Comparison of ENCODE assay signal across 1 cellular context in the genomic region with DNA sequence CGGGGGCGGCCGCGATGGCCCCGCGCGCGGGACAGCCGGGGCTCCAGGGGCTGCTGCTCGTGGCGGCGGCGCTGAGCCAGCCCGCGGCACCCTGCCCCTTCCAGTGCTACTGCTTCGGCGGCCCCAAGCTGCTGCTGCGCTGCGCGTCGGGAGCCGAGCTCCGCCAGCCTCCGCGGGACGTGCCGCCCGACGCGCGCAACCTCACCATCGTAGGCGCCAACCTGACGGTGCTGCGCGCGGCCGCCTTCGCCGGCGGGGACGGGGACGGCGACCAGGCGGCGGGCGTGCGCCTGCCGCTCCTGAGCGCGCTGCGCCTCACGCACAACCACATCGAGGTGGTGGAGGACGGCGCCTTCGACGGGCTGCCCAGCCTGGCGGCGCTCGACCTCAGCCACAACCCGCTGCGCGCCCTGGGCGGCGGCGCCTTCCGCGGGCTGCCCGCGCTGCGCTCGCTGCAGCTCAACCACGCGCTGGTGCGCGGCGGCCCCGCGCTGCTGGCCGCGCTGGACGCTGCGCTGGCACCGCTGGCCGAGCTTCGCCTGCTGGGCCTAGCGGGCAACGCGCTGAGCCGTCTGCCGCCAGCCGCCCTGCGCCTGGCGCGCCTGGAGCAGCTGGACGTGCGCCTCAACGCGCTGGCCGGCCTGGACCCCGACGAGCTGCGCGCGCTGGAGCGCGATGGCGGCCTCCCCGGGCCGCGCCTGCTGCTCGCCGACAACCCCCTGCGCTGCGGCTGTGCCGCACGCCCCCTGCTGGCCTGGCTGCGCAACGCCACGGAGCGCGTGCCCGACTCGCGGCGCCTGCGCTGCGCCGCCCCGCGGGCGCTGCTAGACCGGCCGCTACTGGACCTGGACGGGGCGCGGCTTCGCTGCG.
TF ChIP-seq lines count a peak whose summit lies in the region.

No MANE protein-coding gene starts in this region.

TF ChIP-seq in K562, 482 proteins besides CTCF, POLR2A, EP300 and RAD21 (continued from another document and continues in another):
- TF ChIP-seq, protein P1, sequence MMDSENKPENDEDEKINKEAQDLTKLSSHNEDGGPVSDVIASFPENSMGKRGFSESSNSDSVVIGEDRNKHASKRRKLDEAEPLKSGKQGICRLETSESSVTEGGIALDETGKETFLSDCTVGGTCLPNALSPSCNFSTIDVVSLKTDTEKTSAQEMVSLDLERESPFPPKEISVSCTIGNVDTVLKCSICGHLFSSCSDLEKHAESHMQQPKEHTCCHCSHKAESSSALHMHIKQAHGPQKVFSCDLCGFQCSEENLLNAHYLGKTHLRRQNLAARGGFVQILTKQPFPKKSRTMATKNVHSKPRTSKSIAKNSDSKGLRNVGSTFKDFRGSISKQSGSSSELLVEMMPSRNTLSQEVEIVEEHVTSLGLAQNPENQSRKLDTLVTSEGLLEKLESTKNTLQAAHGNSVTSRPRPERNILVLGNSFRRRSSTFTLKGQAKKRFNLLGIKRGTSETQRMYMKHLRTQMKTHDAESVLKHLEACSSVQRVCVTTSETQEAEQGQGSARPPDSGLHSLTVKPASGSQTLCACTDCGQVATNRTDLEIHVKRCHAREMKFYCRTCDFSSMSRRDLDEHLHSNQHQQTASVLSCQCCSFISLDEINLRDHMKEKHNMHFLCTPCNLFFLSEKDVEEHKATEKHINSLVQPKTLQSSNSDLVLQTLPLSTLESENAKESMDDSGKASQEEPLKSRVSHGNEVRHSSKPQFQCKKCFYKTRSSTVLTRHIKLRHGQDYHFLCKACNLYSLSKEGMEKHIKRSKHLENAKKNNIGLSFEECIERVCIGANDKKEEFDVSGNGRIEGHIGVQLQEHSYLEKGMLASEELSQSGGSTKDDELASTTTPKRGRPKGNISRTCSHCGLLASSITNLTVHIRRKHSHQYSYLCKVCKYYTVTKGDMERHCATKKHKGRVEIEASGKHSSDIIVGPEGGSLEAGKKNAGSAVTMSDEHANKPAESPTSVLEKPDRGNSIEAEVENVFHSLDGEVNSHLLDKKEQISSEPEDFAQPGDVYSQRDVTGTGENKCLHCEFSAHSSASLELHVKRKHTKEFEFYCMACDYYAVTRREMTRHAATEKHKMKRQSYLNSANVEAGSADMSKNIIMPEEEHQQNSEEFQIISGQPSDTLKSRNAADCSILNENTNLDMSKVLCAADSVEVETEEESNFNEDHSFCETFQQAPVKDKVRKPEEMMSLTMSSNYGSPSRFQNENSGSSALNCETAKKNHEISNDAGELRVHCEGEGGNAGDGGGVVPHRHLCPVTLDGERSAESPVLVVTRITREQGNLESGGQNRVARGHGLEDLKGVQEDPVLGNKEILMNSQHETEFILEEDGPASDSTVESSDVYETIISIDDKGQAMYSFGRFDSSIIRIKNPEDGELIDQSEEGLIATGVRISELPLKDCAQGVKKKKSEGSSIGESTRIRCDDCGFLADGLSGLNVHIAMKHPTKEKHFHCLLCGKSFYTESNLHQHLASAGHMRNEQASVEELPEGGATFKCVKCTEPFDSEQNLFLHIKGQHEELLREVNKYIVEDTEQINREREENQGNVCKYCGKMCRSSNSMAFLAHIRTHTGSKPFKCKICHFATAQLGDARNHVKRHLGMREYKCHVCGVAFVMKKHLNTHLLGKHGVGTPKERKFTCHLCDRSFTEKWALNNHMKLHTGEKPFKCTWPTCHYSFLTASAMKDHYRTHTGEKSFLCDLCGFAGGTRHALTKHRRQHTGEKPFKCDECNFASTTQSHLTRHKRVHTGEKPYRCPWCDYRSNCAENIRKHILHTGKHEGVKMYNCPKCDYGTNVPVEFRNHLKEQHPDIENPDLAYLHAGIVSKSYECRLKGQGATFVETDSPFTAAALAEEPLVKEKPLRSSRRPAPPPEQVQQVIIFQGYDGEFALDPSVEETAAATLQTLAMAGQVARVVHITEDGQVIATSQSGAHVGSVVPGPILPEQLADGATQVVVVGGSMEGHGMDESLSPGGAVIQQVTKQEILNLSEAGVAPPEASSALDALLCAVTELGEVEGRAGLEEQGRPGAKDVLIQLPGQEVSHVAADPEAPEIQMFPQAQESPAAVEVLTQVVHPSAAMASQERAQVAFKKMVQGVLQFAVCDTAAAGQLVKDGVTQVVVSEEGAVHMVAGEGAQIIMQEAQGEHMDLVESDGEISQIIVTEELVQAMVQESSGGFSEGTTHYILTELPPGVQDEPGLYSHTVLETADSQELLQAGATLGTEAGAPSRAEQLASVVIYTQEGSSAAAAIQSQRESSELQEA (IDR thresholded peaks at IDR 0.05; ENCODE audit: low read depth), result no peak
- TF ChIP-seq ZBTB1 (CRISPR knock-in tag; IDR thresholded peaks at IDR 0.05; ENCODE audit: borderline replicate concordance, low read depth) (peak; percentile 58; the same call in 1 of the 2 replicates), ZNF121 (CRISPR knock-in tag; conservative IDR thresholded peaks at IDR 0.05) (0 out of 2 replicates have a peak, but pooled peaks have one; percentile 23), ZNF212 (CRISPR knock-in tag; IDR thresholded peaks at IDR 0.05) (no peak), ZKSCAN1 (IDR thresholded peaks at IDR 0.05; ENCODE audit: low read depth, low read length) (peak; percentile 28; the same call in 1 of the 2 replicates), ZFX (CRISPR knock-in tag; IDR thresholded peaks at IDR 0.05) (peak; percentile 53; the same call in 1 of the 2 replicates), MXI1 (IDR thresholded peaks at IDR 0.05; ENCODE audit: low read depth, low read length) (no peak), SOX6 (IDR thresholded peaks at IDR 0.05) (peak; percentile 59), TBP (optimal IDR thresholded peaks at IDR 0.05; ENCODE audit: low read depth, low read length) (peak; percentile 49), XRCC4 (IDR thresholded peaks at IDR 0.05; ENCODE audit: extremely low read depth, insufficient read depth, insufficient read length) (no peak), RCOR1 (IDR thresholded peaks at IDR 0.05; ENCODE audit: borderline replicate concordance in 1 of 2, low read depth in 2 of 2, low read length in 2 of 2) (peak in 1 of 2 experiments; percentile 75; a peak in 2 of 4 replicates), FOXP1 (CRISPR knock-in tag; IDR thresholded peaks at IDR 0.05) (peak; percentile 94), ETV5 (CRISPR knock-in tag; IDR thresholded peaks at IDR 0.05; ENCODE audit: low read depth) (0 out of 2 replicates have a peak, but pooled peaks have one; percentile 20), POLR2B (IDR thresholded peaks at IDR 0.05; ENCODE audit: low read depth, partially characterized antibody) (no peak), ZBTB7A (IDR thresholded peaks at IDR 0.05; ENCODE audit: borderline replicate concordance, control insufficient read depth, low read depth, low read length) (0 out of 2 replicates have a peak, but pooled peaks have one; percentile 51), RBM25 (IDR thresholded peaks at IDR 0.05; ENCODE audit: low read depth, low read length, severe bottlenecking) (peak; percentile 67), LARP7 (IDR thresholded peaks at IDR 0.05) (no peak), CHD1 (IDR thresholded peaks at IDR 0.05; ENCODE audit: low read length) (no peak), ARNT (IDR thresholded peaks at IDR 0.05) (no peak), POLR2G (IDR thresholded peaks at IDR 0.05; ENCODE audit: low read depth, low read length) (peak; percentile 76), ZNF668 (CRISPR knock-in tag; IDR thresholded peaks at IDR 0.05) (peak; percentile 43; the same call in 1 of the 2 replicates), NRF1 (conservative IDR thresholded peaks at IDR 0.05 in 1 of 2, IDR thresholded peaks at IDR 0.05 in 1 of 2) (peak in 1 of 2 experiments; percentile 90; a peak in 1 of 4 replicates), ADNP (tag; IDR thresholded peaks at IDR 0.05) (no peak), SMARCB1 (IDR thresholded peaks at IDR 0.05; ENCODE audit: insufficient read length, low read depth) (no peak), POU5F1 (IDR thresholded peaks at IDR 0.05; ENCODE audit: borderline replicate concordance, low read depth, low read length, partially characterized antibody) (peak; percentile 49), CBX1 (IDR thresholded peaks at IDR 0.05; ENCODE audit: low read depth) (0 out of 2 replicates have a peak, but pooled peaks have one; percentile 44), HDAC6 (IDR thresholded peaks at IDR 0.05; ENCODE audit: low read depth, low read length) (peak; percentile 32; the same call in 1 of the 2 replicates), HCFC1 (IDR thresholded peaks at IDR 0.05; ENCODE audit: low read depth, low read length) (peak; percentile 51; the same call in 1 of the 2 replicates), SNIP1 (IDR thresholded peaks at IDR 0.05; ENCODE audit: low read depth) (no peak), ETV6 (IDR thresholded peaks at IDR 0.05; ENCODE audit: borderline replicate concordance in 1 of 2, low read depth in 2 of 2, low read length in 1 of 2) (no peak), ETV6 (CRISPR knock-in tag; IDR thresholded peaks at IDR 0.05; ENCODE audit: borderline replicate concordance) (peak; percentile 97; the same call in 1 of the 2 replicates), SIN3B (IDR thresholded peaks at IDR 0.05; ENCODE audit: low read depth) (no peak; the same call in 1 of the 2 replicates), ZNF146 (CRISPR knock-in tag; IDR thresholded peaks at IDR 0.05; ENCODE audit: unreplicated experiment) (no peak), ZNF197 (CRISPR knock-in tag; IDR thresholded peaks at IDR 0.05; ENCODE audit: low read depth) (peak; percentile 93; the same call in 1 of the 2 replicates), BHLHE40 (IDR thresholded peaks at IDR 0.05; ENCODE audit: low read length) (peak; percentile 71)
- TF ChIP-seq, protein P2, sequence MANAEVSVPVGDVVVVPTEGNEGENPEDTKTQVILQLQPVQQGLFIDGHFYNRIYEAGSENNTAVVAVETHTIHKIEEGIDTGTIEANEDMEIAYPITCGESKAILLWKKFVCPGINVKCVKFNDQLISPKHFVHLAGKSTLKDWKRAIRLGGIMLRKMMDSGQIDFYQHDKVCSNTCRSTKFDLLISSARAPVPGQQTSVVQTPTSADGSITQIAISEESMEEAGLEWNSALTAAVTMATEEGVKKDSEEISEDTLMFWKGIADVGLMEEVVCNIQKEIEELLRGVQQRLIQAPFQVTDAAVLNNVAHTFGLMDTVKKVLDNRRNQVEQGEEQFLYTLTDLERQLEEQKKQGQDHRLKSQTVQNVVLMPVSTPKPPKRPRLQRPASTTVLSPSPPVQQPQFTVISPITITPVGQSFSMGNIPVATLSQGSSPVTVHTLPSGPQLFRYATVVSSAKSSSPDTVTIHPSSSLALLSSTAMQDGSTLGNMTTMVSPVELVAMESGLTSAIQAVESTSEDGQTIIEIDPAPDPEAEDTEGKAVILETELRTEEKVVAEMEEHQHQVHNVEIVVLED (CRISPR knock-in tag; IDR thresholded peaks at IDR 0.05), result peak; percentile 72
- TF ChIP-seq, protein P3, sequence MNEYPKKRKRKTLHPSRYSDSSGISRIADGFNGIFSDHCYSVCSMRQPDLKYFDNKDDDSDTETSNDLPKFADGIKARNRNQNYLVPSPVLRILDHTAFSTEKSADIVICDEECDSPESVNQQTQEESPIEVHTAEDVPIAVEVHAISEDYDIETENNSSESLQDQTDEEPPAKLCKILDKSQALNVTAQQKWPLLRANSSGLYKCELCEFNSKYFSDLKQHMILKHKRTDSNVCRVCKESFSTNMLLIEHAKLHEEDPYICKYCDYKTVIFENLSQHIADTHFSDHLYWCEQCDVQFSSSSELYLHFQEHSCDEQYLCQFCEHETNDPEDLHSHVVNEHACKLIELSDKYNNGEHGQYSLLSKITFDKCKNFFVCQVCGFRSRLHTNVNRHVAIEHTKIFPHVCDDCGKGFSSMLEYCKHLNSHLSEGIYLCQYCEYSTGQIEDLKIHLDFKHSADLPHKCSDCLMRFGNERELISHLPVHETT (CRISPR knock-in tag; conservative IDR thresholded peaks at IDR 0.05 in 1 of 2, IDR thresholded peaks at IDR 0.05 in 1 of 2), result peak in 1 of 2 experiments; percentile 57; a peak in 1 of 4 replicates
- TF ChIP-seq, protein P4, sequence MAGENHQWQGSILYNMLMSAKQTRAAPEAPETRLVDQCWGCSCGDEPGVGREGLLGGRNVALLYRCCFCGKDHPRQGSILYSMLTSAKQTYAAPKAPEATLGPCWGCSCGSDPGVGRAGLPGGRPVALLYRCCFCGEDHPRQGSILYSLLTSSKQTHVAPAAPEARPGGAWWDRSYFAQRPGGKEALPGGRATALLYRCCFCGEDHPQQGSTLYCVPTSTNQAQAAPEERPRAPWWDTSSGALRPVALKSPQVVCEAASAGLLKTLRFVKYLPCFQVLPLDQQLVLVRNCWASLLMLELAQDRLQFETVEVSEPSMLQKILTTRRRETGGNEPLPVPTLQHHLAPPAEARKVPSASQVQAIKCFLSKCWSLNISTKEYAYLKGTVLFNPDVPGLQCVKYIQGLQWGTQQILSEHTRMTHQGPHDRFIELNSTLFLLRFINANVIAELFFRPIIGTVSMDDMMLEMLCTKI (IDR thresholded peaks at IDR 0.05; ENCODE audit: partially characterized antibody), result no peak
- TF ChIP-seq, protein P5, sequence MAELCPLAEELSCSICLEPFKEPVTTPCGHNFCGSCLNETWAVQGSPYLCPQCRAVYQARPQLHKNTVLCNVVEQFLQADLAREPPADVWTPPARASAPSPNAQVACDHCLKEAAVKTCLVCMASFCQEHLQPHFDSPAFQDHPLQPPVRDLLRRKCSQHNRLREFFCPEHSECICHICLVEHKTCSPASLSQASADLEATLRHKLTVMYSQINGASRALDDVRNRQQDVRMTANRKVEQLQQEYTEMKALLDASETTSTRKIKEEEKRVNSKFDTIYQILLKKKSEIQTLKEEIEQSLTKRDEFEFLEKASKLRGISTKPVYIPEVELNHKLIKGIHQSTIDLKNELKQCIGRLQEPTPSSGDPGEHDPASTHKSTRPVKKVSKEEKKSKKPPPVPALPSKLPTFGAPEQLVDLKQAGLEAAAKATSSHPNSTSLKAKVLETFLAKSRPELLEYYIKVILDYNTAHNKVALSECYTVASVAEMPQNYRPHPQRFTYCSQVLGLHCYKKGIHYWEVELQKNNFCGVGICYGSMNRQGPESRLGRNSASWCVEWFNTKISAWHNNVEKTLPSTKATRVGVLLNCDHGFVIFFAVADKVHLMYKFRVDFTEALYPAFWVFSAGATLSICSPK (IDR thresholded peaks at IDR 0.05; ENCODE audit: borderline replicate concordance), result no peak
- TF ChIP-seq, protein P6, sequence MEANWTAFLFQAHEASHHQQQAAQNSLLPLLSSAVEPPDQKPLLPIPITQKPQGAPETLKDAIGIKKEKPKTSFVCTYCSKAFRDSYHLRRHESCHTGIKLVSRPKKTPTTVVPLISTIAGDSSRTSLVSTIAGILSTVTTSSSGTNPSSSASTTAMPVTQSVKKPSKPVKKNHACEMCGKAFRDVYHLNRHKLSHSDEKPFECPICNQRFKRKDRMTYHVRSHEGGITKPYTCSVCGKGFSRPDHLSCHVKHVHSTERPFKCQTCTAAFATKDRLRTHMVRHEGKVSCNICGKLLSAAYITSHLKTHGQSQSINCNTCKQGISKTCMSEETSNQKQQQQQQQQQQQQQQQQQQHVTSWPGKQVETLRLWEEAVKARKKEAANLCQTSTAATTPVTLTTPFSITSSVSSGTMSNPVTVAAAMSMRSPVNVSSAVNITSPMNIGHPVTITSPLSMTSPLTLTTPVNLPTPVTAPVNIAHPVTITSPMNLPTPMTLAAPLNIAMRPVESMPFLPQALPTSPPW (CRISPR knock-in tag; IDR thresholded peaks at IDR 0.05), result peak; percentile 48; the same call in 1 of the 2 replicates
- TF ChIP-seq, protein P7, sequence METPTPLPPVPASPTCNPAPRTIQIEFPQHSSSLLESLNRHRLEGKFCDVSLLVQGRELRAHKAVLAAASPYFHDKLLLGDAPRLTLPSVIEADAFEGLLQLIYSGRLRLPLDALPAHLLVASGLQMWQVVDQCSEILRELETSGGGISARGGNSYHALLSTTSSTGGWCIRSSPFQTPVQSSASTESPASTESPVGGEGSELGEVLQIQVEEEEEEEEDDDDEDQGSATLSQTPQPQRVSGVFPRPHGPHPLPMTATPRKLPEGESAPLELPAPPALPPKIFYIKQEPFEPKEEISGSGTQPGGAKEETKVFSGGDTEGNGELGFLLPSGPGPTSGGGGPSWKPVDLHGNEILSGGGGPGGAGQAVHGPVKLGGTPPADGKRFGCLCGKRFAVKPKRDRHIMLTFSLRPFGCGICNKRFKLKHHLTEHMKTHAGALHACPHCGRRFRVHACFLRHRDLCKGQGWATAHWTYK (CRISPR knock-in tag; IDR thresholded peaks at IDR 0.05), result peak; percentile 82
